In genomic region chr1:109248444-109248796, GRCh38 we compare ENCODE assay signal across 15 cellular contexts. TPM values are rescaled to one million over a fixed set of nuclear protein-coding genes. Genes with fewer than 3 reads are reported as not detected.
"Had no signal": no experiment of that assay in that cellular context is flagged by ENCODE, and none has a peak within 500 bp of the region (broad histone marks: within the 10 kb centered on the region; RNA-seq: fewer than 3 reads in every experiment).

No MANE protein-coding gene starts in this region.

- H3K27ac ChIP-seq: heart right ventricle, neutrophil had no signal

- H3K9me3 ChIP-seq: heart right ventricle, neutrophil, tibial nerve had no signal

- H3K27ac Mint-ChIP-seq: activated CD4-positive, alpha-beta memory T cell treated with anti-CD3 and anti-CD28 coated beads for 36 hours; activated naive CD4-positive, alpha-beta T cell treated with anti-CD3 and anti-CD28 coated beads for 36 hours; activated T-cell treated with anti-CD3 and anti-CD28 coated beads, Interleukin-2, amount 50 U/mL, for 72 hours; stimulated activated memory B cell treated with anti-CD40 and anti-IgM and Interleukin-4, amounts not matched to agents 10 μg/mL and 1 μg/mL and 100 μg/mL, for 72 hours had no signal

- DNase-seq: activated CD4-positive, alpha-beta T cell treated with anti-CD3 and anti-CD28 coated beads for 1 hour; activated naive CD4-positive, alpha-beta T cell treated with anti-CD3 and anti-CD28 coated beads for 36 hours; activated T-cell treated with anti-CD3 and anti-CD28 coated beads, Interleukin-2, amount 50 U/mL, for 72 hours; effector memory CD4-positive, alpha-beta T cell; heart right ventricle; left ventricle myocardium superior; mesenchymal stem cell; stimulated activated CD4-positive, alpha-beta T cell treated with anti-CD3 and anti-CD28 coated beads, Interleukin-1b, Interleukin-23, amount 100 ng/mL, for 48 hours had no signal

- H3K36me3 ChIP-seq: heart right ventricle, neutrophil had no signal

- H3K36me3 Mint-ChIP-seq: activated CD4-positive, alpha-beta memory T cell treated with anti-CD3 and anti-CD28 coated beads for 36 hours; stimulated activated memory B cell treated with anti-CD40 and anti-IgM and Interleukin-4, amounts not matched to agents 10 μg/mL and 1 μg/mL and 100 μg/mL, for 72 hours had no signal

- H3K9me3 Mint-ChIP-seq: activated CD4-positive, alpha-beta memory T cell treated with anti-CD3 and anti-CD28 coated beads for 36 hours; activated naive CD4-positive, alpha-beta T cell treated with anti-CD3 and anti-CD28 coated beads for 36 hours; activated T-cell treated with anti-CD3 and anti-CD28 coated beads, Interleukin-2, amount 50 U/mL, for 72 hours; stimulated activated memory B cell treated with anti-CD40 and anti-IgM and Interleukin-4, amounts not matched to agents 10 μg/mL and 1 μg/mL and 100 μg/mL, for 72 hours had no signal

- ATAC-seq: stimulated activated memory B cell treated with anti-CD40 and anti-IgM and Interleukin-4, amounts not matched to agents 10 μg/mL and 1 μg/mL and 100 μg/mL, for 72 hours had no signal

- H3K27me3 ChIP-seq: tibial nerve had no signal

RNA-seq across cellular contexts. Expression of gene MYBPHL, which starts 58.4 kb away (rescaled TPM):
- total RNA-seq: activated CD4-positive, alpha-beta memory T cell treated with anti-CD3 and anti-CD28 coated beads for 36 hours; activated naive CD4-positive, alpha-beta T cell treated with anti-CD3 and anti-CD28 coated beads for 36 hours; activated T-cell treated with anti-CD3 and anti-CD28 coated beads, Interleukin-2, amount 50 U/mL, for 72 hours; fibroblast of lung; frontal cortex; smooth muscle cell; tibial nerve had no signal
- polyA plus RNA-seq: fibroblast of lung, smooth muscle cell had no signal
